15 cellular contexts compared by ENCODE assay signal in genomic region chr5:32206799-32207634, GRCh38. TPM values are rescaled to one million over a fixed set of nuclear protein-coding genes. Genes with fewer than 3 reads are reported as not detected.
DNase-seq lines count a peak whose midpoint lies in the region; ATAC-seq and TF ChIP-seq lines count a peak whose summit lies in the region.
"Had no signal": no experiment of that assay in that cellular context is flagged by ENCODE, and none has a peak within 500 bp of the region (broad histone marks: within the 10 kb centered on the region; RNA-seq: fewer than 3 reads in every experiment).

No MANE protein-coding gene starts in this region.

- 96% methylated on average over 12 of the region's 12 CpGs for WGBS in smooth muscle cell (ENCODE audit: low lambda C conversion rate)
- no CpG with 5 or more reads among the region's 12 CpGs for WGBS in mesendoderm (ENCODE audit: extremely low coverage, insufficient coverage, low lambda C conversion rate)

- no peak overlapping the region for H3K27ac ChIP-seq in smooth muscle cell (ENCODE audit: low read depth)
- H3K27ac ChIP-seq in mesendoderm (ENCODE audit: low read depth, low read length) = no peak overlapping the region
- H3K27ac ChIP-seq: SJSA1 had no signal

- no peak overlapping the region for H4K5ac ChIP-seq in mesendoderm (ENCODE audit: low read length)

- no peak overlapping the region for H2AK5ac ChIP-seq in mesendoderm (ENCODE audit: low read length)

- DNase-seq in GDM1 (lab: John Stamatoyannopoulos, UW) = peak; percentile 19
- peak; percentile 16 for DNase-seq in UCSD-AML1 (lab: John Stamatoyannopoulos, UW; ENCODE audit: unreplicated experiment)
- no peak for DNase-seq in smooth muscle cell (lab: John Stamatoyannopoulos, UW; ENCODE audit: unreplicated experiment)
- DNase-seq in mesendoderm = no peak
- no peak for DNase-seq in SK-N-DZ (ENCODE audit: low spot score)
- no peak for DNase-seq in dermis blood vessel endothelial cell
- DNase-seq: DMS53, hippocampal formation, left cardiac atrium, NCI-H187 treated with DMSO at 0.1 percent for 48 hours, NCI-H748 treated with DMSO at 0.1 percent for 48 hours had no signal

- no peak overlapping the region for H3K23ac ChIP-seq in mesendoderm (ENCODE audit: low read length)

- H3F3A ChIP-seq in smooth muscle cell (ENCODE audit: low read depth) = no peaks in the 10 kb centered on the region

- ATAC-seq in GM19324 (IDR thresholded peaks at IDR 0.05; ENCODE audit: low FRiP score, unreplicated experiment) (peak; percentile 39), HG03280 (IDR thresholded peaks at IDR 0.05; ENCODE audit: unreplicated experiment) (peak; percentile 51)
- ATAC-seq: esophagus mucosa, left cardiac atrium had no signal

- no peak overlapping the region for H3K56ac ChIP-seq in mesendoderm (ENCODE audit: low read length)

- no peaks in the 10 kb centered on the region for H3K79me2 ChIP-seq in smooth muscle cell (ENCODE audit: low read depth)
- no peaks in the 10 kb centered on the region for H3K79me2 ChIP-seq in mesendoderm (ENCODE audit: control insufficient read depth, insufficient read depth, low read length)

- no peaks in the 10 kb centered on the region for H4K20me1 ChIP-seq in smooth muscle cell (ENCODE audit: low read depth)

- H3K79me1 ChIP-seq in mesendoderm (ENCODE audit: low read length) = no peaks in the 10 kb centered on the region

- H2BK5ac ChIP-seq in mesendoderm (ENCODE audit: low read length) = no peak overlapping the region

- no peaks in the 10 kb centered on the region for H3K4me1 ChIP-seq in smooth muscle cell (ENCODE audit: low read depth)
- H3K4me1 ChIP-seq in mesendoderm (ENCODE audit: control insufficient read depth, low read depth, low read length) = no peaks in the 10 kb centered on the region
- H3K4me1 ChIP-seq: SJSA1 had no signal

- H3K18ac ChIP-seq in mesendoderm (ENCODE audit: low read length) = no peak overlapping the region

- H3K9me3 ChIP-seq in smooth muscle cell (replicated peaks; ENCODE audit: low read depth) = no peaks in the 10 kb centered on the region
- H3K9me3 ChIP-seq: SJSA1 had no signal

- H3K4me2 ChIP-seq in smooth muscle cell (no peak overlapping the region), mesendoderm (ENCODE audit: low read length) (no peak overlapping the region)

- H3K36me3 ChIP-seq in smooth muscle cell (ENCODE audit: low read depth) (no peaks in the 10 kb centered on the region), mesendoderm (ENCODE audit: control insufficient read depth, insufficient read depth, low read length) (no peaks in the 10 kb centered on the region)
- H3K36me3 ChIP-seq: SJSA1 had no signal

- H3K9ac ChIP-seq in smooth muscle cell (ENCODE audit: low read depth) (no peak overlapping the region), mesendoderm (ENCODE audit: low read length) (no peak overlapping the region)

- H2AFZ ChIP-seq in smooth muscle cell (ENCODE audit: low read depth) = no peak overlapping the region

- H3K4me3 ChIP-seq in smooth muscle cell (no peak overlapping the region), mesendoderm (ENCODE audit: low read length) (no peak overlapping the region)
- H3K4me3 ChIP-seq: SJSA1 had no signal

- no peak overlapping the region for H2BK15ac ChIP-seq in mesendoderm (replicated peaks; ENCODE audit: low read depth)

- H3K4ac ChIP-seq in mesendoderm (ENCODE audit: low read depth, low read length) = no peak overlapping the region

- H3K27me3 ChIP-seq in smooth muscle cell (ENCODE audit: low read depth) = no peaks in the 10 kb centered on the region
- H3K27me3 ChIP-seq in mesendoderm (ENCODE audit: insufficient read depth, low read length, poor library complexity) = no peaks in the 10 kb centered on the region
- H3K27me3 ChIP-seq: SJSA1 had no signal

- TF ChIP-seq CTCF in smooth muscle cell (IDR thresholded peaks at IDR 0.05; ENCODE audit: borderline replicate concordance, insufficient read depth, poor library complexity, severe bottlenecking) = no peak

- no peak overlapping the region for H4K8ac ChIP-seq in mesendoderm (ENCODE audit: low read depth, low read length)

- no peak overlapping the region for H2BK120ac ChIP-seq in mesendoderm (ENCODE audit: low read depth, low read length)

RNA-seq across cellular contexts. Expression of gene GOLPH3, which starts 32.9 kb away (rescaled TPM):
- total RNA-seq in smooth muscle cell (108 and 112 TPM in 2 replicates), dermis blood vessel endothelial cell (65.9 and 85.9 TPM in 2 replicates)
- 91.6 and 95.3 TPM in 2 replicates for polyA plus RNA-seq in smooth muscle cell
- 85.3 TPM for polyA plus RNA-seq in mesendoderm (2013, experiment 1 of 2)
- polyA plus RNA-seq in mesendoderm (2013, experiment 2 of 2) = 85.6 TPM
- polyA plus RNA-seq in SK-N-DZ (2014; cell fraction: cytosol; rRNA removed) = 44.8 and 59.6 TPM in 2 replicates
- polyA plus RNA-seq in SK-N-DZ (2014; cell fraction: nucleus; rRNA removed) = 14.6 and 26.1 TPM in 2 replicates

Comparison
In these comparisons a context has a peak if more than half of its experiments do, and no peak if none do; other contexts are left out.
1. DNase-seq: peak in GDM1 (single experiment) and UCSD-AML1 (single experiment); none in smooth muscle cell (single experiment), mesendoderm (single experiment), SK-N-DZ (single experiment) and dermis blood vessel endothelial cell (single experiment).